18 cellular contexts compared by ENCODE assay signal in genomic region chr11:43689167-43689566, GRCh38.
"Had no signal": no experiment of that assay in that cellular context is flagged by ENCODE, and none has a peak within 500 bp of the region (broad histone marks: within the 10 kb centered on the region; RNA-seq: fewer than 3 reads in every experiment).

No MANE protein-coding gene starts in this region.

- ATAC-seq: gastroesophageal sphincter; mucosa of descending colon; naive thymus-derived CD8-positive, alpha-beta T cell had no signal

- H3K9me3 ChIP-seq: esophagus squamous epithelium, gastroesophageal sphincter, mucosa of descending colon, stomach, thoracic aorta, transverse colon had no signal

- H3K27ac ChIP-seq: epithelial cell of prostate, esophagus squamous epithelium, gastroesophageal sphincter, transverse colon had no signal

- H3K27me3 ChIP-seq: esophagus squamous epithelium, gastroesophageal sphincter, stomach, transverse colon had no signal

- H3K36me3 ChIP-seq: gastroesophageal sphincter, stomach, thoracic aorta, transverse colon had no signal

- H3K4me3 ChIP-seq: esophagus squamous epithelium, gastroesophageal sphincter, mucosa of descending colon, stomach, thoracic aorta, transverse colon had no signal

- DNase-seq: effector memory CD4-positive, alpha-beta T cell; esophagus squamous epithelium; foreskin fibroblast; glutamatergic neuron; immature natural killer cell; mucosa of descending colon; naive thymus-derived CD8-positive, alpha-beta T cell; posterior cingulate gyrus; right cardiac atrium; small intestine; stimulated activated CD4-positive, alpha-beta T cell treated with anti-CD3 and anti-CD28 coated beads, Interleukin-12 subunit alpha, Interleukin-12 subunit beta, amount 100 ng/mL, for 4 hours; stimulated activated naive CD4-positive, alpha-beta T cell; stomach; substantia nigra; transverse colon had no signal
